Comparison of ENCODE assay signal across 24 cellular contexts in genomic region chr5:39473156-39473779, GRCh38. TPM values are rescaled to one million over a fixed set of nuclear protein-coding genes. Genes with fewer than 3 reads are reported as not detected.
DNase-seq lines count a peak whose midpoint lies in the region; ATAC-seq, FAIRE-seq and TF ChIP-seq lines count a peak whose summit lies in the region.
"Had no signal": no experiment of that assay in that cellular context is flagged by ENCODE, and none has a peak within 500 bp of the region (broad histone marks: within the 10 kb centered on the region; RNA-seq: fewer than 3 reads in every experiment).

No MANE protein-coding gene starts in this region.

- WGBS in A549 (ENCODE audit: missing lambda C conversion rate) = 59% methylated on average over 3 of the region's 3 CpGs

- CTCF ChIA-PET in A549 (lab: Yijun Ruan, JAX) = interaction anchor here (0.6 to 1.3 kb wide), 3 partner anchors 12 to 48 kb away, joined by 3 to 6 read pairs (median 4); partner anchors contain the start of gene DAB2
- CTCF ChIA-PET in activated CD4-positive, alpha-beta memory T cell treated with anti-CD3 and anti-CD28 coated beads, Interleukin-2, amount 10 ng/mL, durations not matched to agents 7 days and 5 days (lab: Charles Lee) = no interaction called here

- FAIRE-seq in A549 (lab: Jason Lieb, UNC) (peak; percentile 54), astrocyte (lab: Jason Lieb, UNC) (peak; percentile 94)
- FAIRE-seq: H1 had no signal

- no peak for TF ChIP-seq POLR2A in A549 (IDR thresholded peaks at IDR 0.05; ENCODE audit: low read length)

- H3K4me3 ChIP-seq in A549 (no peak overlapping the region), astrocyte (ENCODE audit: insufficient read depth, low read depth, low read length) (no peak overlapping the region), fibroblast of the aortic adventitia (ENCODE audit: low read depth, low read length) (no peak overlapping the region)
- H3K4me3 ChIP-seq: cardiac muscle cell, tibial nerve had no signal

- peak overlapping the region; percentile 42 for H3K9ac ChIP-seq in astrocyte (ENCODE audit: low read length)

- H3K4me1 ChIP-seq in A549 = peaks cover 13% of the 10 kb centered on the region; the same call in 2 of the 3 replicates
- peaks cover 21% of the 10 kb centered on the region for H3K4me1 ChIP-seq in astrocyte (ENCODE audit: insufficient read depth, low read length)
- H3K4me1 ChIP-seq: foreskin keratinocyte had no signal

- H3K4me3 Mint-ChIP-seq in astrocyte (ENCODE audit: unreplicated experiment) = no peak overlapping the region
- H3K4me3 Mint-ChIP-seq in activated CD4-positive, alpha-beta memory T cell treated with anti-CD3 and anti-CD28 coated beads, Interleukin-2, amount 10 ng/mL, durations not matched to agents 7 days and 5 days = no peak overlapping the region
- H3K4me3 Mint-ChIP-seq: activated T-cell treated with anti-CD3 and anti-CD28 coated beads, Interleukin-2, amount 50 U/mL, for 72 hours; stimulated activated naive B cell treated with anti-CD40 and anti-IgM and Interleukin-4, amounts not matched to agents 10 μg/mL and 1 μg/mL and 100 μg/mL, for 72 hours; WTC11 had no signal

- H3K27ac ChIP-seq in A549 = no peak overlapping the region
- peak overlapping the region; percentile 64 for H3K27ac ChIP-seq in astrocyte (ENCODE audit: low read depth, low read length)
- H3K27ac ChIP-seq: cardiac muscle cell, foreskin keratinocyte had no signal

- no peaks in the 10 kb centered on the region for H4K20me1 ChIP-seq in astrocyte (ENCODE audit: insufficient read depth, low read length)

- no peaks in the 10 kb centered on the region for H3K27me3 Mint-ChIP-seq in astrocyte (ENCODE audit: low read depth, unreplicated experiment)
- H3K27me3 Mint-ChIP-seq in activated CD4-positive, alpha-beta memory T cell treated with anti-CD3 and anti-CD28 coated beads, Interleukin-2, amount 10 ng/mL, durations not matched to agents 7 days and 5 days = no peaks in the 10 kb centered on the region

- no peak overlapping the region for H3K4me2 ChIP-seq in A549
- H3K4me2 ChIP-seq in astrocyte (ENCODE audit: low read length) = peak overlapping the region; percentile 1

- H3K27ac Mint-ChIP-seq in astrocyte (ENCODE audit: unreplicated experiment) = no peak overlapping the region
- H3K27ac Mint-ChIP-seq in activated CD4-positive, alpha-beta memory T cell treated with anti-CD3 and anti-CD28 coated beads, Interleukin-2, amount 10 ng/mL, durations not matched to agents 7 days and 5 days = no peak overlapping the region
- H3K27ac Mint-ChIP-seq: activated naive CD4-positive, alpha-beta T cell treated with anti-CD3 and anti-CD28 coated beads, Interleukin-2, amount 50 U/mL, for 72 hours; activated T-cell treated with anti-CD3 and anti-CD28 coated beads, Interleukin-2, amount 50 U/mL, for 72 hours; stimulated activated naive B cell treated with anti-CD40 and anti-IgM and Interleukin-4, amounts not matched to agents 10 μg/mL and 1 μg/mL and 100 μg/mL, for 72 hours; WTC11 had no signal

- H3K36me3 Mint-ChIP-seq in astrocyte (ENCODE audit: low read depth, unreplicated experiment) = no peaks in the 10 kb centered on the region
- H3K36me3 Mint-ChIP-seq in activated CD4-positive, alpha-beta memory T cell treated with anti-CD3 and anti-CD28 coated beads, Interleukin-2, amount 10 ng/mL, durations not matched to agents 7 days and 5 days (ENCODE audit: low read depth) = no peaks in the 10 kb centered on the region
- H3K36me3 Mint-ChIP-seq: activated naive CD4-positive, alpha-beta T cell treated with anti-CD3 and anti-CD28 coated beads, Interleukin-2, amount 50 U/mL, for 72 hours; stimulated activated naive B cell treated with anti-CD40 and anti-IgM and Interleukin-4, amounts not matched to agents 10 μg/mL and 1 μg/mL and 100 μg/mL, for 72 hours; WTC11 had no signal

- no peak for DNase-seq in A549 (ENCODE audit: low read depth in 1 of 2, low spot score in 1 of 2)
- peak; percentile 39 for DNase-seq in GM04504 (ENCODE audit: low read depth)
- DNase-seq in astrocyte (ENCODE audit: low read depth) = peak; percentile 88
- DNase-seq in fibroblast of the aortic adventitia (ENCODE audit: low read depth) = peak; percentile 60
- DNase-seq in NCI-H748 treated with DMSO at 0.1 percent for 48 hours (lab: John Stamatoyannopoulos, UW) = no peak
- no peak for DNase-seq in activated CD4-positive, alpha-beta memory T cell treated with anti-CD3 and anti-CD28 coated beads, Interleukin-2, amount 10 ng/mL, durations not matched to agents 7 days and 5 days
- DNase-seq: activated T-cell treated with anti-CD3 and anti-CD28 coated beads, Interleukin-2, amount 50 U/mL, for 72 hours; DMS79; effector memory CD4-positive, alpha-beta T cell; foreskin keratinocyte; KBM-7; left cardiac atrium; NCI-H69; retina; SHP77 treated with DMSO at 0.1 percent for 48 hours; stimulated activated naive B cell treated with anti-CD40 and anti-IgM and Interleukin-4, amounts not matched to agents 10 μg/mL and 1 μg/mL and 100 μg/mL, for 72 hours; T-helper 2 cell had no signal

- H3K9me3 Mint-ChIP-seq in astrocyte (ENCODE audit: unreplicated experiment) = peaks cover 2% of the 10 kb centered on the region
- H3K9me3 Mint-ChIP-seq in activated CD4-positive, alpha-beta memory T cell treated with anti-CD3 and anti-CD28 coated beads, Interleukin-2, amount 10 ng/mL, durations not matched to agents 7 days and 5 days = no peaks in the 10 kb centered on the region
- H3K9me3 Mint-ChIP-seq: activated naive CD4-positive, alpha-beta T cell treated with anti-CD3 and anti-CD28 coated beads, Interleukin-2, amount 50 U/mL, for 72 hours; activated T-cell treated with anti-CD3 and anti-CD28 coated beads, Interleukin-2, amount 50 U/mL, for 72 hours; stimulated activated naive B cell treated with anti-CD40 and anti-IgM and Interleukin-4, amounts not matched to agents 10 μg/mL and 1 μg/mL and 100 μg/mL, for 72 hours had no signal

- no peaks in the 10 kb centered on the region for H3K36me3 ChIP-seq in astrocyte (ENCODE audit: insufficient read depth, low read length)
- H3K36me3 ChIP-seq: cardiac muscle cell, tibial nerve had no signal

- H3K9me3 ChIP-seq in A549 (no peaks in the 10 kb centered on the region), astrocyte (ENCODE audit: insufficient read depth, low read depth, low read length) (no peaks in the 10 kb centered on the region)
- H3K9me3 ChIP-seq: tibial nerve had no signal

- TF ChIP-seq RAD21 in A549 (conservative IDR thresholded peaks at IDR 0.05 in 1 of 2, IDR thresholded peaks at IDR 0.05 in 1 of 2) = no peak

- TF ChIP-seq CTCF in A549 (IDR thresholded peaks at IDR 0.05) (no peak), astrocyte (IDR thresholded peaks at IDR 0.05; ENCODE audit: insufficient read depth, low read depth, low read length) (no peak), fibroblast of the aortic adventitia (IDR thresholded peaks at IDR 0.05; ENCODE audit: insufficient read depth, low read length) (no peak)

- no peaks in the 10 kb centered on the region for H3K27me3 ChIP-seq in astrocyte (ENCODE audit: insufficient read depth, low read length)
- H3K27me3 ChIP-seq: cardiac muscle cell, tibial nerve had no signal

- no peak for TF ChIP-seq EP300 in A549 (IDR thresholded peaks at IDR 0.05)

- no peak for ATAC-seq in A549
- no peak for ATAC-seq in HG03139 (IDR thresholded peaks at IDR 0.05; ENCODE audit: unreplicated experiment)
- ATAC-seq in HG03280 (IDR thresholded peaks at IDR 0.05; ENCODE audit: unreplicated experiment) = no peak
- ATAC-seq: activated T-cell treated with anti-CD3 and anti-CD28 coated beads, Interleukin-2, amount 50 U/mL, for 72 hours; foreskin keratinocyte; stimulated activated naive B cell treated with anti-CD40 and anti-IgM and Interleukin-4, amounts not matched to agents 10 μg/mL and 1 μg/mL and 100 μg/mL, for 72 hours; WTC11 had no signal

- H3K79me2 ChIP-seq in astrocyte (ENCODE audit: insufficient read depth, low read length) = no peaks in the 10 kb centered on the region

- POLR2A ChIA-PET in A549 (lab: Yijun Ruan, JAX) = interaction anchor here (0.6 kb wide), 1 partner anchor 49 kb away, joined by 4 read pairs; no protein-coding TSS in a partner anchor
- POLR2A ChIA-PET in activated CD4-positive, alpha-beta memory T cell treated with anti-CD3 and anti-CD28 coated beads, Interleukin-2, amount 10 ng/mL, durations not matched to agents 7 days and 5 days (lab: Charles Lee) = no interaction called here

- no peak overlapping the region for H2AFZ ChIP-seq in astrocyte (ENCODE audit: low read depth, low read length)

- peaks cover 29% of the 10 kb centered on the region for H3K4me1 Mint-ChIP-seq in astrocyte (ENCODE audit: low read depth, unreplicated experiment)
- H3K4me1 Mint-ChIP-seq in activated CD4-positive, alpha-beta memory T cell treated with anti-CD3 and anti-CD28 coated beads, Interleukin-2, amount 10 ng/mL, durations not matched to agents 7 days and 5 days = no peaks in the 10 kb centered on the region

TF ChIP-seq in A549, 52 proteins besides CTCF, POLR2A, EP300 and RAD21 (continues in another document):
- TF ChIP-seq CEBPB (IDR thresholded peaks at IDR 0.05) = no peak
- TF ChIP-seq CBX8 (IDR thresholded peaks at IDR 0.05) = no peak
- no peak for TF ChIP-seq HDAC2 (IDR thresholded peaks at IDR 0.05)
- no peak for TF ChIP-seq KDM5A (IDR thresholded peaks at IDR 0.05)
- TF ChIP-seq ZC3H11A (IDR thresholded peaks at IDR 0.05) = no peak
- TF ChIP-seq ELK1 (IDR thresholded peaks at IDR 0.05; ENCODE audit: low read depth, low read length) = no peak

RNA-seq across cellular contexts. Expression of gene DAB2, which starts 48.5 kb away (rescaled TPM):
- polyA plus RNA-seq in A549 (2011; rRNA removed) = 14.4 and 17.1 TPM in 2 replicates
- 3.3 and 5.0 TPM in 2 replicates for polyA plus RNA-seq in A549 (2012; cell fraction: cytosol; rRNA removed)
- polyA plus RNA-seq in A549 (2012; cell fraction: nucleus; rRNA removed) = 4.6 and 6.4 TPM in 2 replicates
- 10.5 to 13.6 TPM (median 12.6 TPM) in 3 replicates for polyA plus RNA-seq in A549 (2017; fragmentation: RNase III; extraction: RNeasy Plus Mini Kit Qiagen cat#74134 plus additional on column Dnase treatment)
- polyA minus RNA-seq in A549 (2011; rRNA and poly(A)+ RNA removed) = 15.8 and 16.5 TPM in 2 replicates
- 76.8 and 84.5 TPM in 2 replicates for total RNA-seq in astrocyte
- 217 and 1,070 TPM in 2 replicates for total RNA-seq in fibroblast of the aortic adventitia (ENCODE audit: low replicate concordance)
- total RNA-seq in activated CD4-positive, alpha-beta memory T cell treated with anti-CD3 and anti-CD28 coated beads, Interleukin-2, amount 10 ng/mL, durations not matched to agents 7 days and 5 days = not detected
- total RNA-seq: activated T-cell treated with anti-CD3 and anti-CD28 coated beads, Interleukin-2, amount 50 U/mL, for 72 hours had no signal

Comparison
In these comparisons a context has a peak if more than half of its experiments do, and no peak if none do; other contexts are left out.
1. DNase-seq: peak in GM04504 (single experiment), astrocyte (single experiment) and fibroblast of the aortic adventitia (single experiment); none in A549 (0 of 2), NCI-H748 treated with DMSO at 0.1 percent for 48 hours (single experiment) and activated CD4-positive, alpha-beta memory T cell treated with anti-CD3 and anti-CD28 coated beads, Interleukin-2, amount 10 ng/mL, durations not matched to agents 7 days and 5 days (single experiment).
2. RNA of gene DAB2, which starts 48.5 kb away (total RNA-seq): 217 to 1,070 TPM in fibroblast of the aortic adventitia and 76.8 to 84.5 TPM in astrocyte; not detected in activated CD4-positive, alpha-beta memory T cell treated with anti-CD3 and anti-CD28 coated beads, Interleukin-2, amount 10 ng/mL, durations not matched to agents 7 days and 5 days; every median in the first group is over 10 times any median in the second.